In genomic region chr19:39474139-39474620, GRCh38 we compare ENCODE assay signal across 8 cellular contexts. TPM values are rescaled to one million over a fixed set of nuclear protein-coding genes. Genes with fewer than 3 reads are reported as not detected.
DNase-seq lines count a peak whose midpoint lies in the region; ATAC-seq and TF ChIP-seq lines count a peak whose summit lies in the region.

No MANE protein-coding gene starts in this region.

- intact Hi-C loops in aorta (cut with DNase I): loop anchor here (5.0 kb wide), 1 partner anchor 58 kb away; the partner anchor contains the start of gene EID2B (in 2 of the 2)

- H3K4ac ChIP-seq in trophoblast cell (ENCODE audit: low read depth, low read length): no peak overlapping the region

- no peak overlapping the region for H2BK12ac ChIP-seq in trophoblast cell (ENCODE audit: low read length)

- H2BK5ac ChIP-seq in trophoblast cell (ENCODE audit: low read depth, low read length, poor library complexity): no peak overlapping the region

- H2AK5ac ChIP-seq in trophoblast cell (ENCODE audit: low read length): no peak overlapping the region

- no peak overlapping the region for H2AFZ ChIP-seq in trophoblast cell (ENCODE audit: insufficient read depth, low read length, poor library complexity)

- no peak overlapping the region for H3K23ac ChIP-seq in trophoblast cell (ENCODE audit: low read length)

- no peak overlapping the region for H3K4me3 ChIP-seq in Peyer's patch
- H3K4me3 ChIP-seq in trophoblast cell (ENCODE audit: low read depth, low read length): no peak overlapping the region
- H3K4me3 ChIP-seq in aorta (ENCODE audit: low read length in 2 of 2): no peak overlapping the region

- H3K36me3 ChIP-seq in Peyer's patch: peaks cover 0 to 74% (median 0%) of the 10 kb centered on the region in 3 donors
- H3K36me3 ChIP-seq in trophoblast cell (ENCODE audit: control insufficient read depth in 1 of 2, insufficient read depth in 2 of 2, low read length in 2 of 2): peaks cover 73% of the 10 kb centered on the region in 2 experiments
- peaks cover 0 to 10% of the 10 kb centered on the region in 2 donors for H3K36me3 ChIP-seq in aorta (ENCODE audit: control insufficient read depth in 1 of 2, insufficient read depth in 2 of 2, low read length in 1 of 2)

- H3K27ac ChIP-seq in Peyer's patch: no peak overlapping the region
- H3K27ac ChIP-seq in foreskin keratinocyte: no peak overlapping the region
- H3K27ac ChIP-seq in trophoblast cell (ENCODE audit: low read depth, low read length): no peak overlapping the region
- H3K27ac ChIP-seq in aorta (ENCODE audit: low read depth in 1 of 2, low read length in 2 of 2): no peak overlapping the region

- no peak overlapping the region for H4K8ac ChIP-seq in trophoblast cell (ENCODE audit: low read depth, low read length)

- H2BK120ac ChIP-seq in trophoblast cell (ENCODE audit: insufficient read depth, low read length, poor library complexity): no peak overlapping the region

- H3K18ac ChIP-seq in trophoblast cell (ENCODE audit: low read length): no peak overlapping the region

- H3K27me3 ChIP-seq in Peyer's patch (no peaks in the 10 kb centered on the region), foreskin keratinocyte (no peaks in the 10 kb centered on the region), trophoblast cell (ENCODE audit: insufficient read depth, low read length) (no peaks in the 10 kb centered on the region), aorta (ENCODE audit: control insufficient read depth in 1 of 2, insufficient read depth in 2 of 2, low read length in 1 of 2) (no peaks in the 10 kb centered on the region)

- H3K79me1 ChIP-seq in trophoblast cell (ENCODE audit: low read length): no peaks in the 10 kb centered on the region

- no peak for TF ChIP-seq POLR2A in Peyer's patch (IDR thresholded peaks at IDR 0.05)

- no peak overlapping the region for H4K12ac ChIP-seq in trophoblast cell (ENCODE audit: low read depth, low read length)

- TF ChIP-seq CTCF in GM13977 (IDR thresholded peaks at IDR 0.05; ENCODE audit: extremely low read depth, insufficient read depth, missing control alignments) (peak; percentile 81), Peyer's patch (IDR thresholded peaks at IDR 0.05) (peak; percentile 29 to 85 (median 60)), foreskin keratinocyte (conservative IDR thresholded peaks at IDR 0.05) (peak; percentile 73)

- H3K9ac ChIP-seq in trophoblast cell (ENCODE audit: low read length): no peak overlapping the region

- H3K9me3 ChIP-seq in Peyer's patch (no peaks in the 10 kb centered on the region), trophoblast cell (ENCODE audit: insufficient read depth, low read depth, low read length) (no peaks in the 10 kb centered on the region), aorta (ENCODE audit: control insufficient read depth, low read length) (no peaks in the 10 kb centered on the region)

- H3K14ac ChIP-seq in trophoblast cell (ENCODE audit: low read length): no peak overlapping the region

- DNase-seq in 8988T: peak; percentile 39
- peak; percentile 78 for DNase-seq in GM13977 (ENCODE audit: low spot score)
- DNase-seq in Peyer's patch: peak; percentile 65 to 77 (median 67)
- DNase-seq in activated T-helper 9 cell treated with anti-CD3 and anti-CD28 coated beads, Interleukin-2, amount 50 U/mL, for 16 hours (ENCODE audit: low read depth): peak; percentile 61
- no peak for DNase-seq in foreskin keratinocyte
- peak; percentile 26 to 56 for DNase-seq in trophoblast cell
- DNase-seq in aorta: peak in 1 of 2 donors; percentile 88

- H3K4me1 ChIP-seq in Peyer's patch (no peaks in the 10 kb centered on the region), foreskin keratinocyte (no peaks in the 10 kb centered on the region), trophoblast cell (ENCODE audit: control insufficient read depth in 1 of 2, insufficient read depth in 2 of 2, low read length in 2 of 2) (no peaks in the 10 kb centered on the region), aorta (ENCODE audit: control insufficient read depth in 1 of 2, insufficient read depth in 2 of 2, low read length in 2 of 2) (no peaks in the 10 kb centered on the region)

- ATAC-seq in foreskin keratinocyte (peak; percentile 42), aorta (ENCODE audit: low FRiP score) (peak; percentile 70), HG03460 (IDR thresholded peaks at IDR 0.05; ENCODE audit: unreplicated experiment) (no peak)

- no peaks in the 10 kb centered on the region for H3K79me2 ChIP-seq in trophoblast cell (ENCODE audit: control insufficient read depth, insufficient read depth, low read length, poor library complexity)

- H3K4me2 ChIP-seq in trophoblast cell (ENCODE audit: low read length): no peak overlapping the region

- in situ Hi-C loops in GM13977 (cut with MboI; ENCODE audit: low pct_unique_long_range_greater_than_20kb, low sequenced_read_pairs, unreplicated experiment): no loop called here

- no peak overlapping the region for H4K91ac ChIP-seq in trophoblast cell (ENCODE audit: low read depth, low read length)

- no CpG with 5 or more reads among the region's 9 CpGs for WGBS in trophoblast cell (ENCODE audit: extremely low coverage, insufficient coverage, insufficient read length)
- 40 to 44% methylated on average over 8 to 9 of the region's 9 CpGs for whole genome bisulfite sequencing in aorta, 2 donors

RNA-seq across cellular contexts. Expression of gene TIMM50, which starts 6.5 kb away (rescaled TPM):
- 10 to 100 TPM; 25.4 to 61.1 (median 33.2) TPM for total RNA-seq in Peyer's patch
- 87.9 and 99.1 TPM in 2 replicates for total RNA-seq in foreskin keratinocyte
- polyA plus RNA-seq in foreskin keratinocyte: 115 and 122 TPM in 2 replicates
- polyA plus RNA-seq in trophoblast cell (2013): 66.8 and 71.3 TPM in 2 replicates
- total RNA-seq in aorta: 10 to 100 TPM; 31.1 to 39.5 TPM
- polyA plus RNA-seq in aorta: 10 to 100 TPM; 20.0 to 61.8 TPM

RNA-seq across cellular contexts. Expression of gene DLL3, which starts 24.6 kb away (rescaled TPM):
- total RNA-seq in Peyer's patch (under 1 TPM in 2 of 4 donors, not detected in 2; 0.47 to 0.67 TPM), foreskin keratinocyte (1.7 and 2.0 TPM in 2 replicates), aorta (not detected)
- polyA plus RNA-seq in foreskin keratinocyte (2.8 and 3.0 TPM in 2 replicates), aorta (not detected)
- polyA plus RNA-seq in trophoblast cell (2013): 0.33 and 0.40 TPM in 2 replicates

RNA-seq across cellular contexts. Expression of gene SUPT5H, which starts 28.8 kb away (rescaled TPM):
- total RNA-seq in Peyer's patch (100 to 1,000 TPM in 3 of 4 donors, 10 to 100 TPM in 1; 98.4 to 173 (median 160) TPM), foreskin keratinocyte (82.1 and 85.3 TPM in 2 replicates), aorta (100 to 1,000 TPM in 1 of 2 donors, 10 to 100 TPM in 1; 90.1 to 103 TPM)
- polyA plus RNA-seq in foreskin keratinocyte (70.2 and 78.5 TPM in 2 replicates), aorta (100 to 1,000 TPM in 1 of 2 donors, 10 to 100 TPM in 1; 56.1 to 170 TPM)
- polyA plus RNA-seq in trophoblast cell (2013): 139 and 147 TPM in 2 replicates

RNA-seq across cellular contexts. Expression of gene RPS16, which starts 38.4 kb away (rescaled TPM):
- total RNA-seq in Peyer's patch (1,000 to 10,000 TPM in 1 of 4 donors, 100 to 1,000 TPM in 3; 443 to 1,406 (median 686) TPM), foreskin keratinocyte (178 and 323 TPM in 2 replicates), aorta (1,000 to 10,000 TPM; 1,268 to 1,273 TPM)
- polyA plus RNA-seq in foreskin keratinocyte (2,748 and 2,922 TPM in 2 replicates), aorta (1,000 to 10,000 TPM; 3,270 to 4,459 TPM)
- 3,136 and 3,193 TPM in 2 replicates for polyA plus RNA-seq in trophoblast cell (2013)

RNA-seq across cellular contexts. Expression of gene SELENOV, which starts 40.8 kb away (rescaled TPM):
- total RNA-seq in Peyer's patch (not detected), foreskin keratinocyte (not detected in 2 replicates), aorta (not detected)
- polyA plus RNA-seq in foreskin keratinocyte (not detected in 2 replicates), aorta (not detected)
- 4.4 and 5.0 TPM in 2 replicates for polyA plus RNA-seq in trophoblast cell (2013)

Comparison
In these comparisons a context has a peak if more than half of its experiments do, and no peak if none do; other contexts are left out.
1. DNase-seq: peak in 8988T (single experiment), GM13977 (single experiment), Peyer's patch (3 of 3), activated T-helper 9 cell treated with anti-CD3 and anti-CD28 coated beads, Interleukin-2, amount 50 U/mL, for 16 hours (single experiment) and trophoblast cell (2 of 2); none in foreskin keratinocyte (0 of 2).
2. Peak in every context shown above with its lines, with median percentiles within 50 percentile points of each other: CTCF ChIP-seq.